Comparison of ENCODE assay signal across 1 cellular context in genomic region chr14:91058017-91058675, GRCh38.
TF ChIP-seq lines count a peak whose summit lies in the region.

No MANE protein-coding gene starts in this region.

TF ChIP-seq in HEK293, 187 proteins besides CTCF, POLR2A, EP300 and RAD21 (continued from another document and continues in another):
- no peak for TF ChIP-seq YY1 (tag by site-specific recombination; IDR thresholded peaks at IDR 0.05)
- TF ChIP-seq ZNF560 (tag by site-specific recombination; IDR thresholded peaks at IDR 0.05; ENCODE audit: borderline replicate concordance), result no peak
- no peak for TF ChIP-seq ZNF521 (tag by site-specific recombination; IDR thresholded peaks at IDR 0.05)
- no peak for TF ChIP-seq ZNF664 (tag by site-specific recombination; IDR thresholded peaks at IDR 0.05)
- no peak for TF ChIP-seq ZNF175 (tag by site-specific recombination; IDR thresholded peaks at IDR 0.05)
- no peak for TF ChIP-seq KLF17 (tag by site-specific recombination; IDR thresholded peaks at IDR 0.05)
- TF ChIP-seq ZNF677 (tag by site-specific recombination; IDR thresholded peaks at IDR 0.05), result no peak
- TF ChIP-seq PRDM10 (tag by site-specific recombination; IDR thresholded peaks at IDR 0.05), result no peak
- no peak for TF ChIP-seq ZNF140 (tag by site-specific recombination; IDR thresholded peaks at IDR 0.05)
- peak; percentile 63 for TF ChIP-seq SP7 (tag by site-specific recombination; IDR thresholded peaks at IDR 0.05)
- TF ChIP-seq ZNF18 (tag by site-specific recombination; IDR thresholded peaks at IDR 0.05), result no peak
- no peak for TF ChIP-seq ZNF248 (tag by site-specific recombination; IDR thresholded peaks at IDR 0.05)
- TF ChIP-seq ZNF747 (tag by site-specific recombination; IDR thresholded peaks at IDR 0.05), result no peak
- no peak for TF ChIP-seq ZNF394 (tag by site-specific recombination; IDR thresholded peaks at IDR 0.05; ENCODE audit: borderline replicate concordance)
- TF ChIP-seq ZBTB6 (tag by site-specific recombination; IDR thresholded peaks at IDR 0.05), result no peak
- no peak for TF ChIP-seq ZNF548 (tag by site-specific recombination; IDR thresholded peaks at IDR 0.05)
- peak; percentile 10; the same call in 1 of the 2 replicates for TF ChIP-seq ZSCAN30 (tag by site-specific recombination; IDR thresholded peaks at IDR 0.05)
- peak; percentile 94 for TF ChIP-seq FEZF1 (tag by site-specific recombination; IDR thresholded peaks at IDR 0.05)
- no peak for TF ChIP-seq HOXC10 (CRISPR knock-in tag; IDR thresholded peaks at IDR 0.05)
- no peak for TF ChIP-seq ZNF426 (tag by site-specific recombination; IDR thresholded peaks at IDR 0.05)
- TF ChIP-seq ZNF658 (tag by site-specific recombination; IDR thresholded peaks at IDR 0.05), result no peak
- TF ChIP-seq ZNF416 (tag by site-specific recombination; IDR thresholded peaks at IDR 0.05), result no peak
- no peak for TF ChIP-seq TRIM28 (IDR thresholded peaks at IDR 0.05; ENCODE audit: borderline replicate concordance, low read length)
- TF ChIP-seq ZNF398 (tag by site-specific recombination; IDR thresholded peaks at IDR 0.05), result 0 out of 2 replicates have a peak, but pooled peaks have one; percentile 11
- no peak for TF ChIP-seq ZFP41 (tag by site-specific recombination; IDR thresholded peaks at IDR 0.05; ENCODE audit: borderline replicate concordance)
- TF ChIP-seq HOXD13 (CRISPR knock-in tag; IDR thresholded peaks at IDR 0.05; ENCODE audit: borderline replicate concordance), result no peak
- TF ChIP-seq GLIS1 (tag by site-specific recombination; IDR thresholded peaks at IDR 0.05), result no peak
- no peak for TF ChIP-seq ZBTB44 (tag by site-specific recombination; IDR thresholded peaks at IDR 0.05)
- TF ChIP-seq MYNN (tag by site-specific recombination; IDR thresholded peaks at IDR 0.05; ENCODE audit: borderline replicate concordance), result no peak
- TF ChIP-seq ZNF473 (tag by site-specific recombination; IDR thresholded peaks at IDR 0.05), result no peak
- TF ChIP-seq ZNF354C (tag by site-specific recombination; IDR thresholded peaks at IDR 0.05; ENCODE audit: borderline replicate concordance, low read depth), result no peak
- no peak for TF ChIP-seq ZNF785 (tag by site-specific recombination; IDR thresholded peaks at IDR 0.05)
- no peak for TF ChIP-seq ZNF48 (tag by site-specific recombination; IDR thresholded peaks at IDR 0.05)
- no peak for TF ChIP-seq ZSCAN18 (tag by site-specific recombination; IDR thresholded peaks at IDR 0.05)
- no peak for TF ChIP-seq ZNF24 (tag by site-specific recombination; IDR thresholded peaks at IDR 0.05)
- peak; percentile 65 for TF ChIP-seq ZEB2 (tag by site-specific recombination; IDR thresholded peaks at IDR 0.05)
- TF ChIP-seq GLI2 (tag by site-specific recombination; IDR thresholded peaks at IDR 0.05; ENCODE audit: borderline replicate concordance, low read depth), result no peak
- no peak for TF ChIP-seq ZNF645 (tag by site-specific recombination; IDR thresholded peaks at IDR 0.05)
- peak; percentile 29; the same call in 1 of the 2 replicates for TF ChIP-seq OSR2 (tag by site-specific recombination; IDR thresholded peaks at IDR 0.05)
- TF ChIP-seq ZNF561 (tag by site-specific recombination; IDR thresholded peaks at IDR 0.05; ENCODE audit: borderline replicate concordance), result no peak
- TF ChIP-seq ZNF488 (tag by site-specific recombination; IDR thresholded peaks at IDR 0.05), result no peak
- no peak for TF ChIP-seq ZNF23 (tag by site-specific recombination; IDR thresholded peaks at IDR 0.05; ENCODE audit: borderline replicate concordance)
- no peak for TF ChIP-seq ZSCAN16 (tag by site-specific recombination; IDR thresholded peaks at IDR 0.05)
- no peak for TF ChIP-seq ZNF549 (tag by site-specific recombination; IDR thresholded peaks at IDR 0.05)
- no peak for TF ChIP-seq ZNF239 (tag by site-specific recombination; IDR thresholded peaks at IDR 0.05)
- TF ChIP-seq ZSCAN4 (tag by site-specific recombination; IDR thresholded peaks at IDR 0.05), result no peak
- TF ChIP-seq ZNF837 (tag by site-specific recombination; IDR thresholded peaks at IDR 0.05), result no peak
- no peak for TF ChIP-seq ZNF513 (tag by site-specific recombination; IDR thresholded peaks at IDR 0.05)
